Comparison of ENCODE assay signal across 9 cellular contexts in the genomic region with DNA sequence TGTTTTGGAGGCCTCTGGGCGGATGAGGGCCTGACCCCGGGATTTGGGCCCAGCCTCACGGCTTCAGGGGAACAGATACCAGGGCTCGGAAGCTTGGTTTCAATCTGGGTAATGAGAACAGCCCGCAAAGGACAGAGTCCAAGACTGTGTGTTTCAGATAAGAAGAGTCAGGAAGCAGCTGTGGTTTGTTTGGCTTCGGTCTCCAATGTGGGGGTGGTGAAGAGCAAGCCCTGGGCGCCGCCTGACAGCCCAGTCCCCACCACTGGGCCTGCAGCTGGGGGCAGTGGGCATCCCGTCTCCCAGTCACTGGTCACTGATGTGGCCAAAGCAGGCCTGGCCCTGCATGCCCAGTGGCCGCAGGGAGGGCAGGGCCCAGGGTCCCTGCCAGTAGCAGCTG. TPM values are rescaled to one million over a fixed set of nuclear protein-coding genes. Genes with fewer than 3 reads are reported as not detected.
DNase-seq lines count a peak whose midpoint lies in the region; ATAC-seq and TF ChIP-seq lines count a peak whose summit lies in the region.
"Had no signal": no experiment of that assay in that cellular context is flagged by ENCODE, and none has a peak within 500 bp of the region (broad histone marks: within the 10 kb centered on the region; RNA-seq: fewer than 3 reads in every experiment).

No MANE protein-coding gene starts in this region.

- no peaks in the 10 kb centered on the region for H3K9me3 ChIP-seq in stomach smooth muscle (ENCODE audit: control insufficient read depth in 2 of 2, low read length in 2 of 2)
- no peaks in the 10 kb centered on the region for H3K9me3 ChIP-seq in HAP-1

- in situ Hi-C loops in HAP-1 (cut with MboI; ENCODE audit: low sequenced_read_pairs): no loop called here

- H3K36me3 ChIP-seq in stomach smooth muscle (ENCODE audit: control insufficient read depth in 2 of 2, insufficient read depth in 2 of 2, low read length in 2 of 2) (peaks cover 7 to 13% of the 10 kb centered on the region in 2 donors), HAP-1 (replicated peaks) (no peaks in the 10 kb centered on the region)

- H3K27ac ChIP-seq in stomach smooth muscle (ENCODE audit: low read length): peak overlapping the region; percentile 84

- H3K4me3 Mint-ChIP-seq in glutamatergic neuron (ENCODE audit: unreplicated experiment): no peak overlapping the region
- H3K4me3 Mint-ChIP-seq: neural crest cell had no signal

- H3K9me3 Mint-ChIP-seq in glutamatergic neuron (ENCODE audit: unreplicated experiment): no peaks in the 10 kb centered on the region
- H3K9me3 Mint-ChIP-seq: neural crest cell had no signal

- peaks cover 74% of the 10 kb centered on the region for H3K4me1 ChIP-seq in stomach smooth muscle (ENCODE audit: control insufficient read depth, insufficient read depth, low read length)
- no peaks in the 10 kb centered on the region for H3K4me1 ChIP-seq in HAP-1

- TF ChIP-seq CTCF in fibroblast of pulmonary artery (IDR thresholded peaks at IDR 0.05; ENCODE audit: low read length, missing control alignments) (no peak), glutamatergic neuron (IDR thresholded peaks at IDR 0.05; ENCODE audit: partially characterized antibody, unreplicated experiment) (no peak)

- H3K27ac Mint-ChIP-seq in glutamatergic neuron (ENCODE audit: unreplicated experiment): no peak overlapping the region

- DNase-seq in GF-D8 (lab: John Stamatoyannopoulos, UW) (peak; percentile 71), fibroblast of pulmonary artery (ENCODE audit: low read depth) (peak; percentile 62), HAP-1 (ENCODE audit: low spot score in 2 of 2) (no peak), hypothalamus (lab: John Stamatoyannopoulos, UW) (no peak), glutamatergic neuron (no peak)

- no peak overlapping the region for H3K4me3 ChIP-seq in fibroblast of pulmonary artery (replicated peaks; ENCODE audit: low read depth, low read length)
- H3K4me3 ChIP-seq in stomach smooth muscle (ENCODE audit: low read length in 2 of 2): no peak overlapping the region
- no peak overlapping the region for H3K4me3 ChIP-seq in HAP-1

- ATAC-seq in GM21367 (IDR thresholded peaks at IDR 0.05; ENCODE audit: unreplicated experiment): peak; percentile 98
- peak; percentile 93 for ATAC-seq in HG03565 (IDR thresholded peaks at IDR 0.05; ENCODE audit: unreplicated experiment)

- peaks cover 4% of the 10 kb centered on the region for H3K27me3 Mint-ChIP-seq in glutamatergic neuron (ENCODE audit: unreplicated experiment)

- H3K27me3 ChIP-seq in stomach smooth muscle (ENCODE audit: control insufficient read depth in 1 of 2, insufficient read depth in 2 of 2, low read length in 2 of 2) (no peaks in the 10 kb centered on the region), HAP-1 (ENCODE audit: low read depth) (no peaks in the 10 kb centered on the region)

- H3K36me3 Mint-ChIP-seq in glutamatergic neuron (ENCODE audit: unreplicated experiment): no peaks in the 10 kb centered on the region

- H3K9ac ChIP-seq in stomach smooth muscle (ENCODE audit: low read length in 2 of 2): no peak overlapping the region

- H3K4me1 Mint-ChIP-seq in glutamatergic neuron (ENCODE audit: low read depth, unreplicated experiment): peaks cover 16% of the 10 kb centered on the region

RNA-seq across cellular contexts. Expression of gene WFS1, which starts 9.1 kb away (rescaled TPM):
- total RNA-seq in glutamatergic neuron (ENCODE audit: unreplicated experiment): 30.4 TPM

Comparison
In these comparisons a context has a peak if more than half of its experiments do, and no peak if none do; other contexts are left out.
1. DNase-seq: peak in GF-D8 (single experiment) and fibroblast of pulmonary artery (single experiment); none in HAP-1 (0 of 2), hypothalamus (0 of 51) and glutamatergic neuron (single experiment).